23 cellular contexts compared by ENCODE assay signal in genomic region chr1:221779771-221780170, GRCh38. TPM values are rescaled to one million over a fixed set of nuclear protein-coding genes. Genes with fewer than 3 reads are reported as not detected.
DNase-seq lines count a peak whose midpoint lies in the region; ATAC-seq and TF ChIP-seq lines count a peak whose summit lies in the region.
"Had no signal": no experiment of that assay in that cellular context is flagged by ENCODE, and none has a peak within 500 bp of the region (broad histone marks: within the 10 kb centered on the region; RNA-seq: fewer than 3 reads in every experiment).

No MANE protein-coding gene starts in this region.

- TF ChIP-seq CTCF in epithelial cell of esophagus (IDR thresholded peaks at IDR 0.05; ENCODE audit: insufficient read depth, low read depth, low read length, missing control alignments) (no peak), neural progenitor cell (IDR thresholded peaks at IDR 0.05) (no peak)

- peaks cover 100% of the 10 kb centered on the region for H3K4me1 Mint-ChIP-seq in stimulated activated naive CD8-positive, alpha-beta T cell treated with anti-CD3 and anti-CD28 coated beads, Interleukin-15, Interleukin-2, amounts not matched to agents 100 ng/mL and 50 ng/mL, for 24 hours (ENCODE audit: low read depth)
- peaks cover 97% of the 10 kb centered on the region for H3K4me1 Mint-ChIP-seq in stimulated activated naive CD8-positive, alpha-beta T cell treated with anti-CD3 and anti-CD28 coated beads, Interleukin-15, amount 100 ng/mL, for 72 hours
- H3K4me1 Mint-ChIP-seq in T-helper 17 cell (peaks cover 59% of the 10 kb centered on the region), neural progenitor cell (peaks cover 6% of the 10 kb centered on the region)
- H3K4me1 Mint-ChIP-seq: mesothelial cell of epicardium had no signal

- H3F3A ChIP-seq in neural progenitor cell (ENCODE audit: low read depth): no peaks in the 10 kb centered on the region

- no peaks in the 10 kb centered on the region for H3K36me3 ChIP-seq in neural progenitor cell
- H3K36me3 ChIP-seq: left lung had no signal

- H3K9me3 ChIP-seq in T-helper 17 cell (ENCODE audit: control insufficient read depth, low read length, poor library complexity, severe bottlenecking) (no peaks in the 10 kb centered on the region), neural progenitor cell (ENCODE audit: low read depth) (no peaks in the 10 kb centered on the region)
- H3K9me3 ChIP-seq: left lung had no signal

- H3K4me3 Mint-ChIP-seq in stimulated activated naive CD8-positive, alpha-beta T cell treated with anti-CD3 and anti-CD28 coated beads, Interleukin-15, Interleukin-2, amounts not matched to agents 100 ng/mL and 50 ng/mL, for 24 hours: no peak overlapping the region
- H3K4me3 Mint-ChIP-seq in stimulated activated naive CD8-positive, alpha-beta T cell treated with anti-CD3 and anti-CD28 coated beads, Interleukin-15, amount 100 ng/mL, for 72 hours: no peak overlapping the region
- H3K4me3 Mint-ChIP-seq in T-helper 17 cell: no peak overlapping the region
- H3K4me3 Mint-ChIP-seq in neural progenitor cell: no peak overlapping the region
- H3K4me3 Mint-ChIP-seq: mesothelial cell of epicardium, nephron progenitor cell had no signal

- H3K9ac ChIP-seq in neural progenitor cell: no peak overlapping the region

- no peaks in the 10 kb centered on the region for H3K27me3 ChIP-seq in neural progenitor cell
- H3K27me3 ChIP-seq: left lung had no signal

- H3K4me3 ChIP-seq in epithelial cell of esophagus (ENCODE audit: low read length) (no peak overlapping the region), neural progenitor cell (no peak overlapping the region)
- H3K4me3 ChIP-seq: dorsolateral prefrontal cortex, left lung had no signal

- no peak overlapping the region for H2AFZ ChIP-seq in neural progenitor cell (replicated peaks)

- H3K4me2 ChIP-seq in neural progenitor cell: no peak overlapping the region

- ATAC-seq in stimulated activated naive CD8-positive, alpha-beta T cell treated with anti-CD3 and anti-CD28 coated beads, Interleukin-15, amount 100 ng/mL, for 72 hours: no peak
- ATAC-seq in T-helper 17 cell: no peak
- ATAC-seq in GM21825 (IDR thresholded peaks at IDR 0.05; ENCODE audit: unreplicated experiment): no peak
- ATAC-seq: activated CD4-positive, CD25-positive, alpha-beta regulatory T cell treated with anti-CD3 and anti-CD28 coated beads, Interleukin-2, amount 50 U/mL, for 24 hours; GM12878; HCT116; left lung; sciatic nerve; SK-N-SH treated with all-trans-retinoic acid at 6 μM for 48 hours had no signal

- H3K27ac Mint-ChIP-seq in stimulated activated naive CD8-positive, alpha-beta T cell treated with anti-CD3 and anti-CD28 coated beads, Interleukin-15, Interleukin-2, amounts not matched to agents 100 ng/mL and 50 ng/mL, for 24 hours: peak overlapping the region; percentile 97
- H3K27ac Mint-ChIP-seq in stimulated activated naive CD8-positive, alpha-beta T cell treated with anti-CD3 and anti-CD28 coated beads, Interleukin-15, amount 100 ng/mL, for 72 hours: no peak overlapping the region
- peak overlapping the region; percentile 92 for H3K27ac Mint-ChIP-seq in T-helper 17 cell
- H3K27ac Mint-ChIP-seq in neural progenitor cell: no peak overlapping the region
- H3K27ac Mint-ChIP-seq: mesothelial cell of epicardium, nephron progenitor cell had no signal

- no peak overlapping the region for H3K27ac ChIP-seq in neural progenitor cell
- H3K27ac ChIP-seq: dorsolateral prefrontal cortex, left lung had no signal

- peaks cover 12% of the 10 kb centered on the region for H3K4me1 ChIP-seq in neural progenitor cell

- no peaks in the 10 kb centered on the region for H3K27me3 Mint-ChIP-seq in stimulated activated naive CD8-positive, alpha-beta T cell treated with anti-CD3 and anti-CD28 coated beads, Interleukin-15, Interleukin-2, amounts not matched to agents 100 ng/mL and 50 ng/mL, for 24 hours
- H3K27me3 Mint-ChIP-seq in stimulated activated naive CD8-positive, alpha-beta T cell treated with anti-CD3 and anti-CD28 coated beads, Interleukin-15, amount 100 ng/mL, for 72 hours: no peaks in the 10 kb centered on the region
- H3K27me3 Mint-ChIP-seq in T-helper 17 cell (no peaks in the 10 kb centered on the region), neural progenitor cell (ENCODE audit: insufficient read depth, low read depth) (no peaks in the 10 kb centered on the region)

- H3K79me2 ChIP-seq in neural progenitor cell (ENCODE audit: low read depth): no peaks in the 10 kb centered on the region

- H3K9me3 Mint-ChIP-seq in stimulated activated naive CD8-positive, alpha-beta T cell treated with anti-CD3 and anti-CD28 coated beads, Interleukin-15, Interleukin-2, amounts not matched to agents 100 ng/mL and 50 ng/mL, for 24 hours: no peaks in the 10 kb centered on the region
- H3K9me3 Mint-ChIP-seq in stimulated activated naive CD8-positive, alpha-beta T cell treated with anti-CD3 and anti-CD28 coated beads, Interleukin-15, amount 100 ng/mL, for 72 hours: no peaks in the 10 kb centered on the region
- no peaks in the 10 kb centered on the region for H3K9me3 Mint-ChIP-seq in neural progenitor cell
- H3K9me3 Mint-ChIP-seq: mesothelial cell of epicardium, nephron progenitor cell had no signal

- no peaks in the 10 kb centered on the region for H3K36me3 Mint-ChIP-seq in stimulated activated naive CD8-positive, alpha-beta T cell treated with anti-CD3 and anti-CD28 coated beads, Interleukin-15, Interleukin-2, amounts not matched to agents 100 ng/mL and 50 ng/mL, for 24 hours (ENCODE audit: low read depth)
- H3K36me3 Mint-ChIP-seq in T-helper 17 cell (ENCODE audit: low read depth): no peaks in the 10 kb centered on the region
- H3K36me3 Mint-ChIP-seq in neural progenitor cell: no peaks in the 10 kb centered on the region
- H3K36me3 Mint-ChIP-seq: mesothelial cell of epicardium had no signal

- H4K20me1 ChIP-seq in neural progenitor cell (ENCODE audit: low read depth): no peaks in the 10 kb centered on the region

- DNase-seq in stimulated activated naive CD8-positive, alpha-beta T cell treated with anti-CD3 and anti-CD28 coated beads, Interleukin-15, amount 100 ng/mL, for 72 hours: no peak
- DNase-seq in T-helper 17 cell (no peak), epithelial cell of esophagus (ENCODE audit: low read depth) (peak; percentile 60), neural progenitor cell (ENCODE audit: low spot score) (no peak), NCI-H1694 treated with DMSO at 0.1 percent for 48 hours (lab: John Stamatoyannopoulos, UW) (no peak)
- DNase-seq: activated effector memory CD4-positive, alpha-beta T cell treated with Interleukin-2 at 50 U/mL for 16 hours; anterior cingulate cortex; caudate nucleus; DMS53; dorsolateral prefrontal cortex; left lung; NCI-H1694; NCI-H69; nephron progenitor cell; posterior cingulate gyrus had no signal

RNA-seq across cellular contexts. Expression of gene DUSP10, which starts 37.9 kb away (rescaled TPM):
- total RNA-seq in T-helper 17 cell (100 to 1,000 TPM in 1 of 2 donors, 10 to 100 TPM in 1; 95.6 to 107 TPM), neural progenitor cell (ENCODE audit: low replicate concordance) (2.4 and 2.6 TPM in 2 replicates)

Comparison
In these comparisons a context has a peak if more than half of its experiments do, and no peak if none do; other contexts are left out.
1. H3K27ac Mint-ChIP-seq: peak in stimulated activated naive CD8-positive, alpha-beta T cell treated with anti-CD3 and anti-CD28 coated beads, Interleukin-15, Interleukin-2, amounts not matched to agents 100 ng/mL and 50 ng/mL, for 24 hours (single experiment) and T-helper 17 cell (single experiment); none in stimulated activated naive CD8-positive, alpha-beta T cell treated with anti-CD3 and anti-CD28 coated beads, Interleukin-15, amount 100 ng/mL, for 72 hours (0 of 2) and neural progenitor cell (single experiment).
2. RNA of gene DUSP10, which starts 37.9 kb away (total RNA-seq): 95.6 to 107 TPM in T-helper 17 cell; 2.4 to 2.6 TPM in neural progenitor cell; every median in the first group is over 10 times any median in the second.